Comparison of ENCODE assay signal across 2 cellular contexts in genomic region chr2:120401275-120402069, GRCh38.
A peak's percentile ranks its signal among the peaks of the same experiment; 100 is the strongest.
TF ChIP-seq lines count a peak whose summit lies in the region.

No MANE protein-coding gene starts in this region.

TF ChIP-seq in PFSK-1, 5 proteins besides CTCF, POLR2A, EP300 and RAD21 (continued from another document):
- TF ChIP-seq REST (IDR thresholded peaks at IDR 0.05; ENCODE audit: insufficient read depth in 1 of 2, low read depth in 2 of 2, low read length in 2 of 2) (peak; percentile 26 to 82; a peak in 2 of 4 replicates), SIN3A (IDR thresholded peaks at IDR 0.05; ENCODE audit: borderline replicate concordance, insufficient read depth, low read length) (no peak)

TF ChIP-seq in HepG2, 621 proteins besides CTCF, POLR2A, EP300 and RAD21:
- TF ChIP-seq REST (IDR thresholded peaks at IDR 0.05; ENCODE audit: borderline replicate concordance in 1 of 2, low read depth in 1 of 2, low read length in 2 of 2) (peak; percentile 14 to 82), TERF1 (CRISPR knock-in tag; IDR thresholded peaks at IDR 0.05) (no peak), ZNF225 (CRISPR knock-in tag; IDR thresholded peaks at IDR 0.05) (0 out of 2 replicates have a peak, but pooled peaks have one; percentile 48), MIER2 (CRISPR knock-in tag; IDR thresholded peaks at IDR 0.05) (peak; percentile 80; the same call in 1 of the 2 replicates), MNT (IDR thresholded peaks at IDR 0.05) (peak; percentile 84), ZNF235 (CRISPR knock-in tag; IDR thresholded peaks at IDR 0.05; ENCODE audit: borderline replicate concordance) (no peak), ZNF230 (CRISPR knock-in tag; IDR thresholded peaks at IDR 0.05) (no peak), ZNF512 (CRISPR knock-in tag; IDR thresholded peaks at IDR 0.05) (no peak)
TF ChIP-seq in HepG2: peak in this region for 4.
